8 cellular contexts compared by ENCODE assay signal in the genomic region with DNA sequence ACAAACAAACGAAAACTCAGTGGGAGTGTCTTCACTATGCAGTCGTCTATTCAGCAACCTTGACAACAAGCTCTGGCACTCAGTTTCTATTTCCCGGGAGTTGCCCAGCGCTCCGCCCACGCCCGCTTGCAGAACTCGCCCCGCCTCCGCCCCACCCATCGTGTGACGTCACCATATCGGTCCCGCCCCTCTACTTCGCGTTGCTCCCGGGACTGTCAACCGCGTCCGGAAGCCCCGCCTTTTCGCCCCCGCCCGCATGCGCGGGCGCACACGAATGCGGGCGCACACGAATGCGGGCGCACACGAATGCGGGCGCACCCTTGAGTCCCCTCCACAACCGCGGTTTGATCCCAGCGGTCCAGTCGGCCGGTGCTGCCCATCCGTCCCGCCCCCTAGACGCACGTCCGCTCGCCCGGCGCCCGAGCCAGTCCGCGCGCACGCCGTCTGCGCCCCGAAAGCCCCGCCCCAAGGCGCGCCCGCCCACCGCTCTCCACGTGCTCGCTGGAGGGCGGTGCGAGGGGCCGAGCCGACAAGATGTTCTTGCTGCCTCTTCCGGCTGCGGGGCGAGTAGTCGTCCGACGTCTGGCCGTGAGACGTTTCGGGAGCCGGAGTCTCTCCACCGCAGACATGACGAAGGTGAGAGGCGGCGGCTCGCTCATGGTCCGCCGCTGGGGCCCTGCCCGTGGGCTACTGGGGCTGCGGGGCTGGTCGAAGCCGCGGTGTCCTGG. TPM values are rescaled to one million over a fixed set of nuclear protein-coding genes. Genes with fewer than 3 reads are reported as not detected.
DNase-seq lines count a peak whose midpoint lies in the region; ATAC-seq lines count a peak whose summit lies in the region.

A gene (plus strand): TSS at position 267 of the 728 bp plus-strand sequence. CDS start 268 bp downstream, at position 535.

- H3K27me3 ChIP-seq in CD8-positive, alpha-beta memory T cell (ENCODE audit: insufficient read depth, low read length, poor library complexity, severe bottlenecking): no peaks in the 10 kb centered on the region
- H3K27me3 ChIP-seq in effector memory CD4-positive, alpha-beta T cell (replicated peaks; ENCODE audit: control insufficient read depth, insufficient read depth, low read length, poor library complexity, severe bottlenecking): no peaks in the 10 kb centered on the region

- CTCF ChIA-PET in CD8-positive, alpha-beta memory T cell (lab: Charles Lee): interaction anchor here (1.2 kb wide), 1 partner anchor 28 kb away, joined by 4 read pairs; no protein-coding TSS in a partner anchor
- CTCF ChIA-PET in activated CD8-positive, alpha-beta memory T cell treated with anti-CD3 and anti-CD28 coated beads for 36 hours (lab: Charles Lee): interaction anchor here (1.6 kb wide), 1 partner anchor 28 kb away, joined by 8 read pairs; no protein-coding TSS in a partner anchor

- peak within 1 kb of the TSS; percentile 87 for H3K4me3 ChIP-seq in CD8-positive, alpha-beta memory T cell (ENCODE audit: low read length)
- H3K4me3 ChIP-seq in effector memory CD4-positive, alpha-beta T cell (ENCODE audit: insufficient read depth, low read depth, low read length, poor library complexity, severe bottlenecking): peak within 1 kb of the TSS; percentile 89

- DNase-seq in CD8-positive, alpha-beta memory T cell: peak; percentile 98 to 99 (median 98)
- DNase-seq in HS-27A (ENCODE audit: low read depth) (peak; percentile 72), NK-92 (lab: John Stamatoyannopoulos, UW; ENCODE audit: unreplicated experiment) (peak; percentile 91), lung microvascular endothelial cell (ENCODE audit: low read depth in 2 of 2) (peak; percentile 97 to 98)
- peak; percentile 98 to 99 (median 98) for DNase-seq in effector memory CD4-positive, alpha-beta T cell
- DNase-seq in stimulated activated CD4-positive, alpha-beta T cell treated with anti-CD3 and anti-CD28 coated beads, TNF-alpha, amount 100 ng/mL, for 48 hours (ENCODE audit: low read depth in 3 of 3): peak; percentile 96 to 98 (median 96)

- peaks cover 10% of the 10 kb centered on the region for H3K36me3 ChIP-seq in CD8-positive, alpha-beta memory T cell (ENCODE audit: insufficient read depth, low read length)
- peaks cover 18% of the 10 kb centered on the region for H3K36me3 ChIP-seq in effector memory CD4-positive, alpha-beta T cell (ENCODE audit: control insufficient read depth, insufficient read depth, low read length)

- H3K9me3 ChIP-seq in CD8-positive, alpha-beta memory T cell (ENCODE audit: low read length): no peaks in the 10 kb centered on the region
- no peaks in the 10 kb centered on the region for H3K9me3 ChIP-seq in effector memory CD4-positive, alpha-beta T cell (ENCODE audit: control insufficient read depth, low read length)

- H3K9me3 Mint-ChIP-seq in CD8-positive, alpha-beta memory T cell: peaks cover 0 to 2% (median 0%) of the 10 kb centered on the region in 5 donors

- H3K4me1 Mint-ChIP-seq in CD8-positive, alpha-beta memory T cell: peaks cover 25 to 43% (median 36%) of the 10 kb centered on the region in 3 donors

- H3K36me3 Mint-ChIP-seq in CD8-positive, alpha-beta memory T cell: peaks cover 0 to 44% (median 2%) of the 10 kb centered on the region in 3 donors

- H3K27ac Mint-ChIP-seq in CD8-positive, alpha-beta memory T cell: peak within 1 kb of the TSS; percentile 96 to 100 (median 98)

- H3K4me1 ChIP-seq in CD8-positive, alpha-beta memory T cell (ENCODE audit: insufficient read depth, low read length): peaks cover 23% of the 10 kb centered on the region
- H3K4me1 ChIP-seq in effector memory CD4-positive, alpha-beta T cell (ENCODE audit: control insufficient read depth, insufficient read depth, low read length, poor library complexity, severe bottlenecking): peaks cover 14% of the 10 kb centered on the region

- H3K4me3 Mint-ChIP-seq in CD8-positive, alpha-beta memory T cell: peak within 1 kb of the TSS; percentile 88 to 95 (median 93)

- peak within 1 kb of the TSS; percentile 95 for H3K27ac ChIP-seq in CD8-positive, alpha-beta memory T cell (ENCODE audit: low read depth, low read length)
- peak within 1 kb of the TSS; percentile 88 for H3K27ac ChIP-seq in effector memory CD4-positive, alpha-beta T cell (ENCODE audit: insufficient read depth, low read length, poor library complexity, severe bottlenecking)

- peaks cover 0 to 2% of the 10 kb centered on the region in 2 donors for H3K27me3 Mint-ChIP-seq in CD8-positive, alpha-beta memory T cell

- POLR2A ChIA-PET in CD8-positive, alpha-beta memory T cell (lab: Charles Lee): interaction anchor here (0.5 to 2.5 kb wide), 2 partner anchors 11 to 37 kb away, joined by 3 to 22 read pairs; a partner anchor contains a TSS
- POLR2A ChIA-PET in activated CD8-positive, alpha-beta memory T cell treated with anti-CD3 and anti-CD28 coated beads for 36 hours (lab: Charles Lee): interaction anchor here (0.8 to 1.0 kb wide), 3 partner anchors 16 to 233 kb away, joined by 4 to 16 read pairs (median 5); a partner anchor contains a TSS

- ATAC-seq in GM19467 (IDR thresholded peaks at IDR 0.05; ENCODE audit: unreplicated experiment): peak; percentile 83

RNA-seq across cellular contexts. Expression of the gene that starts here (rescaled TPM):
- 10 to 100 TPM; 89.0 to 93.0 TPM for total RNA-seq in CD8-positive, alpha-beta memory T cell
- polyA plus RNA-seq in CD8-positive, alpha-beta memory T cell: 49.6 TPM
- 10 to 100 TPM; 91.0 to 94.8 TPM for total RNA-seq in activated CD8-positive, alpha-beta memory T cell treated with anti-CD3 and anti-CD28 coated beads for 36 hours
- 117 and 174 TPM in 2 replicates for total RNA-seq in lung microvascular endothelial cell

Comparison
In these comparisons a context has a peak if more than half of its experiments do, and no peak if none do; other contexts are left out.
1. Peak in every context shown above with its lines: DNase-seq, ATAC-seq, H3K4me3 ChIP-seq and H3K27ac ChIP-seq.